26 cellular contexts compared by ENCODE assay signal in genomic region chr5:68011259-68011760, GRCh38.
"Had no signal": no experiment of that assay in that cellular context is flagged by ENCODE, and none has a peak within 500 bp of the region (broad histone marks: within the 10 kb centered on the region; RNA-seq: fewer than 3 reads in every experiment).

No MANE protein-coding gene starts in this region.

- H3K36me3 ChIP-seq: esophagus squamous epithelium, gastrocnemius medialis, heart right ventricle, left lung, lower lobe of right lung had no signal

- H3K4me3 ChIP-seq: coronary artery, dorsolateral prefrontal cortex, esophagus squamous epithelium, gastrocnemius medialis, heart right ventricle, left lung, lower lobe of right lung had no signal

- H3K27me3 ChIP-seq: dorsolateral prefrontal cortex, esophagus squamous epithelium, gastrocnemius medialis, heart right ventricle, left lung had no signal

- FAIRE-seq: colon, endometrium, islet of Langerhans, keratinocyte had no signal

- ATAC-seq: effector memory CD8-positive, alpha-beta T cell; esophagus mucosa; gastrocnemius medialis; heart right ventricle; left cardiac atrium; left lung; left ventricle myocardium superior; lower lobe of right lung; naive thymus-derived CD4-positive, alpha-beta T cell had no signal

- H3K27ac ChIP-seq: coronary artery, dorsolateral prefrontal cortex, epithelial cell of prostate, esophagus squamous epithelium, gastrocnemius medialis, heart right ventricle, left lung, lower lobe of right lung had no signal

- H3K36me3 Mint-ChIP-seq: mesothelial cell of epicardium had no signal

- H3K4me1 ChIP-seq: esophagus squamous epithelium, gastrocnemius medialis, lower lobe of right lung had no signal

- H3K4me3 Mint-ChIP-seq: effector memory CD8-positive, alpha-beta T cell; endodermal cell; mesothelial cell of epicardium; naive thymus-derived CD4-positive, alpha-beta T cell had no signal

- H3K27ac Mint-ChIP-seq: effector memory CD8-positive, alpha-beta T cell; endodermal cell; mesothelial cell of epicardium; naive thymus-derived CD4-positive, alpha-beta T cell had no signal

- H3K9me3 ChIP-seq: esophagus squamous epithelium, gastrocnemius medialis, heart right ventricle, left lung, lower lobe of right lung had no signal

- H3K9me3 Mint-ChIP-seq: effector memory CD8-positive, alpha-beta T cell; mesothelial cell of epicardium had no signal

- DNase-seq: dermis blood vessel endothelial cell; dorsolateral prefrontal cortex; effector CD4-positive, alpha-beta T cell; effector memory CD8-positive, alpha-beta T cell; endodermal cell; erythroblast; esophagus squamous epithelium; foreskin melanocyte; gastrocnemius medialis; glutamatergic neuron; head of caudate nucleus; heart right ventricle; hippocampal formation; left cardiac atrium; left lung; left ventricle myocardium superior; lower lobe of right lung; naive thymus-derived CD4-positive, alpha-beta T cell had no signal
